In the genomic region with DNA sequence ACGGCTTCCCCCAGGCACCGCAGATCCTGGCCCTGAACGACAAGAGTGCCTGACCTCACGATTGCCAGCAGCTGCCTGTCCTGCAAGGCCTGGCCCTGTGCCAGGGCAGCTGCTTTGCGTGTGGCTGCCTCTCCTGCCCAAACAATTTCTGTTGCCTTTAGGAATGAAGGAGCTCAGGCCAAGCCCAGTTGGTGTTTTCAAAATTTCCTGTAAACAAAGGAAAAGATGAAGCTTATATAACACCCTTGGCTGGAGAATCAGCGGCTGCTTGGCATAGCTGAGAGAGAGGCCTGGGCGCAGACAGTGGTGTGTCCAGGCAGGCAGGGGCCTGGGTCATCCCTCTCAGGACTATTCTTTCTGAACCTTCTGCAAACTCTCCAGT, we compare ENCODE assay signal across 9 cellular contexts. TPM values are rescaled to one million over a fixed set of nuclear protein-coding genes. Genes with fewer than 3 reads are reported as not detected.
DNase-seq lines count a peak whose midpoint lies in the region; ATAC-seq and TF ChIP-seq lines count a peak whose summit lies in the region.
"Had no signal": no experiment of that assay in that cellular context is flagged by ENCODE, and none has a peak within 500 bp of the region (broad histone marks: within the 10 kb centered on the region; RNA-seq: fewer than 3 reads in every experiment).

No MANE protein-coding gene starts in this region.

- H3K9me3 Mint-ChIP-seq in GM23338: no peaks in the 10 kb centered on the region
- H3K9me3 Mint-ChIP-seq in T-cell: no peaks in the 10 kb centered on the region
- H3K9me3 Mint-ChIP-seq in activated naive CD4-positive, alpha-beta T cell treated with anti-CD3 and anti-CD28 coated beads for 36 hours: no peaks in the 10 kb centered on the region

- H3K4me3 ChIP-seq in coronary artery: no peak overlapping the region
- H3K4me3 ChIP-seq in GM23338: no peak overlapping the region
- H3K4me3 ChIP-seq: GM12878 had no signal

- no peaks in the 10 kb centered on the region for H3K27me3 ChIP-seq in GM23338 (ENCODE audit: insufficient read depth)

- no peaks in the 10 kb centered on the region for H3K9me2 ChIP-seq in GM23338 (ENCODE audit: insufficient read depth)

- no peaks in the 10 kb centered on the region for H3K36me3 ChIP-seq in GM23338 (ENCODE audit: insufficient read depth)

- H4K20me1 ChIP-seq in GM23338 (replicated peaks; ENCODE audit: insufficient read depth): no peaks in the 10 kb centered on the region

- H3F3A ChIP-seq in GM23338 (replicated peaks; ENCODE audit: low read depth): no peaks in the 10 kb centered on the region

- H3K27me3 Mint-ChIP-seq in GM23338 (ENCODE audit: insufficient read depth, low read depth, poor library complexity): no peaks in the 10 kb centered on the region
- peaks cover 0 to 3% of the 10 kb centered on the region in 2 donors for H3K27me3 Mint-ChIP-seq in T-cell
- no peaks in the 10 kb centered on the region for H3K27me3 Mint-ChIP-seq in activated naive CD4-positive, alpha-beta T cell treated with anti-CD3 and anti-CD28 coated beads for 36 hours (ENCODE audit: low read depth)

- H3K4me1 Mint-ChIP-seq in GM23338 (no peaks in the 10 kb centered on the region; the same call in 2 of the 3 replicates), T-cell (peaks cover 24 to 26% (median 25%) of the 10 kb centered on the region in 3 donors)
- H3K4me1 Mint-ChIP-seq in activated naive CD4-positive, alpha-beta T cell treated with anti-CD3 and anti-CD28 coated beads for 36 hours (ENCODE audit: low read depth): peaks cover 16% of the 10 kb centered on the region

- no peak overlapping the region for H3K4me2 ChIP-seq in GM23338

- no peak overlapping the region for H3K27ac Mint-ChIP-seq in GM23338
- no peak overlapping the region for H3K27ac Mint-ChIP-seq in T-cell
- H3K27ac Mint-ChIP-seq in activated naive CD4-positive, alpha-beta T cell treated with anti-CD3 and anti-CD28 coated beads for 36 hours: no peak overlapping the region

- no peak for ATAC-seq in GM23338
- ATAC-seq in T-cell (replicated peaks in 1 of 4): no peak
- ATAC-seq: GM12878 had no signal

- no peaks in the 10 kb centered on the region for H3K79me2 ChIP-seq in GM23338 (replicated peaks; ENCODE audit: insufficient read depth)

- H3K4me1 ChIP-seq in GM23338 (ENCODE audit: insufficient read depth): no peaks in the 10 kb centered on the region

- no peak for TF ChIP-seq CTCF in coronary artery (IDR thresholded peaks at IDR 0.05)
- TF ChIP-seq CTCF in GM23338 (conservative IDR thresholded peaks at IDR 0.05; ENCODE audit: low read depth in 2 of 2): no peak

- H3K36me3 Mint-ChIP-seq in GM23338 (ENCODE audit: low read depth) (no peaks in the 10 kb centered on the region; the same call in 2 of the 3 replicates), T-cell (no peaks in the 10 kb centered on the region)
- no peaks in the 10 kb centered on the region for H3K36me3 Mint-ChIP-seq in activated naive CD4-positive, alpha-beta T cell treated with anti-CD3 and anti-CD28 coated beads for 36 hours (ENCODE audit: low read depth)

- CTCF ChIA-PET in T-cell (lab: Charles Lee): interaction anchor here in 1 of 2 donors (1.5 kb wide), 1 partner anchor 17 kb away, joined by 4 read pairs; no protein-coding TSS in a partner anchor
- CTCF ChIA-PET in activated naive CD4-positive, alpha-beta T cell treated with anti-CD3 and anti-CD28 coated beads for 36 hours (lab: Charles Lee): interaction anchor here (0.7 to 1.4 kb wide), 5 partner anchors 17 to 39 kb away, joined by 3 to 7 read pairs (median 3); no protein-coding TSS in a partner anchor

- no peak overlapping the region for H3K4me3 Mint-ChIP-seq in GM23338
- no peak overlapping the region for H3K4me3 Mint-ChIP-seq in T-cell
- no peak overlapping the region for H3K4me3 Mint-ChIP-seq in activated naive CD4-positive, alpha-beta T cell treated with anti-CD3 and anti-CD28 coated beads for 36 hours

- intact Hi-C loops in activated naive CD4-positive, alpha-beta T cell treated with anti-CD3 and anti-CD28 coated beads for 36 hours (cut with micrococcal nuclease): no loop called here

- peak in 13 of 14 donors; percentile 24 to 83 (median 73) for DNase-seq in C1 segment of cervical spinal cord (lab: John Stamatoyannopoulos, UW)
- peak; percentile 53 for DNase-seq in NCI-H226
- DNase-seq in coronary artery (ENCODE audit: low spot score): peak; percentile 91
- DNase-seq in medulla oblongata (ENCODE audit: extremely low spot score): peak; percentile 90
- no peak for DNase-seq in T1000 (lab: John Stamatoyannopoulos, UW)
- DNase-seq in GM23338 (ENCODE audit: low spot score): no peak
- DNase-seq in T-cell: no peak
- no peak for DNase-seq in activated naive CD4-positive, alpha-beta T cell treated with anti-CD3 and anti-CD28 coated beads for 36 hours

- POLR2A ChIA-PET in T-cell (lab: Charles Lee): no interaction called here

- no peak overlapping the region for H2AFZ ChIP-seq in GM23338

- peak overlapping the region; percentile 71 to 94 for H3K27ac ChIP-seq in coronary artery
- no peak overlapping the region for H3K27ac ChIP-seq in GM23338 (ENCODE audit: low read depth)

TF ChIP-seq in GM23338, 12 proteins besides CTCF, POLR2A, EP300 and RAD21:
- TF ChIP-seq POLR2AphosphoS5 (IDR thresholded peaks at IDR 0.05; ENCODE audit: low read depth) (no peak), ZNF114 (CRISPR knock-in tag; IDR thresholded peaks at IDR 0.05) (no peak), EZH2 (IDR thresholded peaks at IDR 0.05; ENCODE audit: low read depth, unreplicated experiment) (no peak), NANOG (IDR thresholded peaks at IDR 0.05; ENCODE audit: borderline replicate concordance) (no peak), JUNB (IDR thresholded peaks at IDR 0.05; ENCODE audit: unreplicated experiment) (no peak), EZH2phosphoT487 (IDR thresholded peaks at IDR 0.05; ENCODE audit: unreplicated experiment) (no peak), STAT1 (IDR thresholded peaks at IDR 0.05; ENCODE audit: unreplicated experiment) (no peak), ZNF331 (CRISPR knock-in tag; IDR thresholded peaks at IDR 0.05; ENCODE audit: low read depth) (no peak)
- TF ChIP-seq, protein P1, sequence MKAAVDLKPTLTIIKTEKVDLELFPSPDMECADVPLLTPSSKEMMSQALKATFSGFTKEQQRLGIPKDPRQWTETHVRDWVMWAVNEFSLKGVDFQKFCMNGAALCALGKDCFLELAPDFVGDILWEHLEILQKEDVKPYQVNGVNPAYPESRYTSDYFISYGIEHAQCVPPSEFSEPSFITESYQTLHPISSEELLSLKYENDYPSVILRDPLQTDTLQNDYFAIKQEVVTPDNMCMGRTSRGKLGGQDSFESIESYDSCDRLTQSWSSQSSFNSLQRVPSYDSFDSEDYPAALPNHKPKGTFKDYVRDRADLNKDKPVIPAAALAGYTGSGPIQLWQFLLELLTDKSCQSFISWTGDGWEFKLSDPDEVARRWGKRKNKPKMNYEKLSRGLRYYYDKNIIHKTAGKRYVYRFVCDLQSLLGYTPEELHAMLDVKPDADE (IDR thresholded peaks at IDR 0.05): no peak
- TF ChIP-seq, protein P2, sequence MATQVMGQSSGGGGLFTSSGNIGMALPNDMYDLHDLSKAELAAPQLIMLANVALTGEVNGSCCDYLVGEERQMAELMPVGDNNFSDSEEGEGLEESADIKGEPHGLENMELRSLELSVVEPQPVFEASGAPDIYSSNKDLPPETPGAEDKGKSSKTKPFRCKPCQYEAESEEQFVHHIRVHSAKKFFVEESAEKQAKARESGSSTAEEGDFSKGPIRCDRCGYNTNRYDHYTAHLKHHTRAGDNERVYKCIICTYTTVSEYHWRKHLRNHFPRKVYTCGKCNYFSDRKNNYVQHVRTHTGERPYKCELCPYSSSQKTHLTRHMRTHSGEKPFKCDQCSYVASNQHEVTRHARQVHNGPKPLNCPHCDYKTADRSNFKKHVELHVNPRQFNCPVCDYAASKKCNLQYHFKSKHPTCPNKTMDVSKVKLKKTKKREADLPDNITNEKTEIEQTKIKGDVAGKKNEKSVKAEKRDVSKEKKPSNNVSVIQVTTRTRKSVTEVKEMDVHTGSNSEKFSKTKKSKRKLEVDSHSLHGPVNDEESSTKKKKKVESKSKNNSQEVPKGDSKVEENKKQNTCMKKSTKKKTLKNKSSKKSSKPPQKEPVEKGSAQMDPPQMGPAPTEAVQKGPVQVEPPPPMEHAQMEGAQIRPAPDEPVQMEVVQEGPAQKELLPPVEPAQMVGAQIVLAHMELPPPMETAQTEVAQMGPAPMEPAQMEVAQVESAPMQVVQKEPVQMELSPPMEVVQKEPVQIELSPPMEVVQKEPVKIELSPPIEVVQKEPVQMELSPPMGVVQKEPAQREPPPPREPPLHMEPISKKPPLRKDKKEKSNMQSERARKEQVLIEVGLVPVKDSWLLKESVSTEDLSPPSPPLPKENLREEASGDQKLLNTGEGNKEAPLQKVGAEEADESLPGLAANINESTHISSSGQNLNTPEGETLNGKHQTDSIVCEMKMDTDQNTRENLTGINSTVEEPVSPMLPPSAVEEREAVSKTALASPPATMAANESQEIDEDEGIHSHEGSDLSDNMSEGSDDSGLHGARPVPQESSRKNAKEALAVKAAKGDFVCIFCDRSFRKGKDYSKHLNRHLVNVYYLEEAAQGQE (IDR thresholded peaks at IDR 0.05; ENCODE audit: unreplicated experiment): no peak
TF ChIP-seq in GM23338: peak in this region for 0.

RNA-seq across cellular contexts. Expression of gene SLC47A2, which starts 11.7 kb away (rescaled TPM):
- not detected in 2 replicates for total RNA-seq in GM23338 (2014; rRNA removed; shearing (Covaris generic))
- 0.19 TPM in 1 of 2 replicates, not detected in the other for polyA plus RNA-seq in GM23338 (2016; fragmentation: Nextera tagmentation; extraction: Ambion mirVana)
- not detected for total RNA-seq in T-cell
- total RNA-seq in activated naive CD4-positive, alpha-beta T cell treated with anti-CD3 and anti-CD28 coated beads for 36 hours: not detected
- total RNA-seq: GM12878 had no signal
- polyA plus RNA-seq: GM12878 had no signal

RNA-seq across cellular contexts. Expression of gene ALDH3A1, which starts 20.0 kb away (rescaled TPM):
- 0.17 and 1.0 TPM in 2 replicates for total RNA-seq in GM23338 (2014; rRNA removed; shearing (Covaris generic))
- polyA plus RNA-seq in GM23338 (2016; fragmentation: Nextera tagmentation; extraction: Ambion mirVana): 0.21 and 0.23 TPM in 2 replicates
- not detected for total RNA-seq in T-cell
- total RNA-seq in activated naive CD4-positive, alpha-beta T cell treated with anti-CD3 and anti-CD28 coated beads for 36 hours: not detected
- total RNA-seq: GM12878 had no signal

Comparison
In these comparisons a context has a peak if more than half of its experiments do, and no peak if none do; other contexts are left out.
1. DNase-seq: peak in C1 segment of cervical spinal cord (13 of 14), NCI-H226 (single experiment), coronary artery (single experiment) and medulla oblongata (single experiment); none in T1000 (single experiment), GM23338 (single experiment), T-cell (0 of 34) and activated naive CD4-positive, alpha-beta T cell treated with anti-CD3 and anti-CD28 coated beads for 36 hours (single experiment).